Comparison of ENCODE assay signal across 8 cellular contexts in genomic region chr2:10688921-10689807, GRCh38. TPM values are rescaled to one million over a fixed set of nuclear protein-coding genes. Genes with fewer than 3 reads are reported as not detected.
DNase-seq lines count a peak whose midpoint lies in the region; ATAC-seq and TF ChIP-seq lines count a peak whose summit lies in the region.

No MANE protein-coding gene starts in this region.

- H3K9ac ChIP-seq in HUES48 (ENCODE audit: low read depth, low read length) = peak overlapping the region; percentile 82

- peak overlapping the region; percentile 27 to 87 for H3K4me3 ChIP-seq in CD4-positive, alpha-beta memory T cell (ENCODE audit: low read length in 2 of 2)
- peak overlapping the region; percentile 75 for H3K4me3 ChIP-seq in HUES48 (ENCODE audit: low read depth, low read length)
- peak overlapping the region; percentile 99 for H3K4me3 ChIP-seq in lung
- H3K4me3 ChIP-seq in uterus = peak overlapping the region; percentile 81 to 91

- peaks cover 0 to 9% of the 10 kb centered on the region in 2 donors for H3K36me3 Mint-ChIP-seq in CD4-positive, alpha-beta memory T cell
- peaks cover 16% of the 10 kb centered on the region for H3K36me3 Mint-ChIP-seq in central memory CD8-positive, alpha-beta T cell (ENCODE audit: insufficient read depth)

- intact Hi-C loops in CD4-positive, alpha-beta memory T cell (cut with micrococcal nuclease) = no loop called here
- intact Hi-C loops in uterus (cut with DNase I; ENCODE audit: low total_unique reads) = no loop called here

- H3K4me1 ChIP-seq in CD4-positive, alpha-beta memory T cell (ENCODE audit: insufficient read depth, low read length) = peaks cover 31% of the 10 kb centered on the region
- H3K4me1 ChIP-seq in HUES48 (ENCODE audit: control insufficient read depth, insufficient read depth, low read length) (peaks cover 11% of the 10 kb centered on the region), lung (ENCODE audit: control insufficient read depth in 2 of 2, insufficient read depth in 2 of 2, low read length in 2 of 2) (peaks cover 9% of the 10 kb centered on the region in 2 donors), uterus (peaks cover 0 to 6% of the 10 kb centered on the region in 2 donors)

- H3K9me3 ChIP-seq in CD4-positive, alpha-beta memory T cell (ENCODE audit: control insufficient read depth in 1 of 2, low read length in 2 of 2) = no peaks in the 10 kb centered on the region
- H3K9me3 ChIP-seq in HUES48 (ENCODE audit: control insufficient read depth, insufficient read depth, low read length) (no peaks in the 10 kb centered on the region), lung (ENCODE audit: control insufficient read depth in 2 of 2, insufficient read depth in 1 of 2, low read length in 1 of 2) (no peaks in the 10 kb centered on the region), uterus (no peaks in the 10 kb centered on the region)

- no peak for TF ChIP-seq CTCF in lung (IDR thresholded peaks at IDR 0.05; ENCODE audit: control extremely low read depth, extremely low read depth)
- no peak for TF ChIP-seq CTCF in uterus (IDR thresholded peaks at IDR 0.05)

- H3K27me3 Mint-ChIP-seq in CD4-positive, alpha-beta memory T cell = no peaks in the 10 kb centered on the region
- H3K27me3 Mint-ChIP-seq in central memory CD8-positive, alpha-beta T cell = no peaks in the 10 kb centered on the region

- H3K27ac ChIP-seq in CD4-positive, alpha-beta memory T cell (ENCODE audit: low read depth, low read length) = peak overlapping the region; percentile 81
- H3K27ac ChIP-seq in HUES48 (ENCODE audit: low read depth, low read length) = peak overlapping the region; percentile 81
- peak overlapping the region; percentile 74 to 96 for H3K27ac ChIP-seq in lung (ENCODE audit: low read depth in 1 of 2, low read length in 1 of 2)
- peak overlapping the region; percentile 80 to 89 for H3K27ac ChIP-seq in uterus

- peaks cover 0 to 13% (median 10%) of the 10 kb centered on the region in 4 donors for H3K4me1 Mint-ChIP-seq in CD4-positive, alpha-beta memory T cell
- peaks cover 6% of the 10 kb centered on the region for H3K4me1 Mint-ChIP-seq in central memory CD8-positive, alpha-beta T cell

- POLR2A ChIA-PET in CD4-positive, alpha-beta memory T cell (lab: Charles Lee; ENCODE audit: partially characterized antibody) = interaction anchor here (0.6 to 1.9 kb wide), 5 partner anchors 14 to 436 kb away, joined by 3 to 8 read pairs (median 3); partner anchors contain the start of genes ODC1 and PDIA6

- DNase-seq in CD4-positive, alpha-beta memory T cell = peak in 1 of 5 donors; percentile 13
- no peak for DNase-seq in central memory CD8-positive, alpha-beta T cell (ENCODE audit: low spot score in 2 of 2)
- no peak for DNase-seq in lung (ENCODE audit: low spot score)
- no peak for DNase-seq in uterus
- DNase-seq in 8988T = no peak
- DNase-seq in HuH-7 (ENCODE audit: low spot score) = no peak

- no peak for TF ChIP-seq POLR2A in uterus (IDR thresholded peaks at IDR 0.05)

- H3K27me3 ChIP-seq in CD4-positive, alpha-beta memory T cell (ENCODE audit: insufficient read depth, low read length) = no peaks in the 10 kb centered on the region
- H3K27me3 ChIP-seq in HUES48 (ENCODE audit: control insufficient read depth, insufficient read depth, low read length) (no peaks in the 10 kb centered on the region), lung (ENCODE audit: control insufficient read depth, insufficient read depth) (no peaks in the 10 kb centered on the region), uterus (no peaks in the 10 kb centered on the region)

- peak; percentile 17 for ATAC-seq in GM19467 (IDR thresholded peaks at IDR 0.05; ENCODE audit: unreplicated experiment)
- ATAC-seq in central memory CD8-positive, alpha-beta T cell (replicated peaks; ENCODE audit: extremely low read depth, poor library complexity, severe bottlenecking) = peak; percentile 45
- peak; percentile 25 for ATAC-seq in lung (ENCODE audit: insufficient read depth, low FRiP score)

- H3K36me3 ChIP-seq in CD4-positive, alpha-beta memory T cell (ENCODE audit: insufficient read depth, low read length) = peaks cover 3% of the 10 kb centered on the region
- H3K36me3 ChIP-seq in HUES48 (ENCODE audit: control insufficient read depth, insufficient read depth, low read length) = peaks cover 17% of the 10 kb centered on the region; the same call in 1 of the 2 replicates
- no peaks in the 10 kb centered on the region for H3K36me3 ChIP-seq in lung (ENCODE audit: control insufficient read depth in 2 of 2, insufficient read depth in 2 of 2, low read length in 2 of 2)
- no peaks in the 10 kb centered on the region for H3K36me3 ChIP-seq in uterus

- no peak overlapping the region for H3K4me3 Mint-ChIP-seq in CD4-positive, alpha-beta memory T cell
- no peak overlapping the region for H3K4me3 Mint-ChIP-seq in central memory CD8-positive, alpha-beta T cell

- CTCF ChIA-PET in CD4-positive, alpha-beta memory T cell (lab: Charles Lee; ENCODE audit: partially characterized antibody) = interaction anchor here (0.8 to 1.5 kb wide), 4 partner anchors 11 to 1055 kb away, joined by 3 to 4 read pairs (median 3); no protein-coding TSS in a partner anchor

- peaks cover 0 to 6% (median 0%) of the 10 kb centered on the region in 8 donors for H3K9me3 Mint-ChIP-seq in CD4-positive, alpha-beta memory T cell
- no peaks in the 10 kb centered on the region for H3K9me3 Mint-ChIP-seq in central memory CD8-positive, alpha-beta T cell

- WGBS in lung, 2 donors = 4 to 7% methylated on average over 27 of the region's 27 CpGs

- H3K27ac Mint-ChIP-seq in CD4-positive, alpha-beta memory T cell = no peak overlapping the region
- no peak overlapping the region for H3K27ac Mint-ChIP-seq in central memory CD8-positive, alpha-beta T cell (ENCODE audit: low read depth)

RNA-seq across cellular contexts. Expression of gene NOL10, which starts 0.6 kb away (rescaled TPM):
- 10 to 100 TPM; 21.3 to 22.7 TPM for total RNA-seq in CD4-positive, alpha-beta memory T cell
- 10 to 100 TPM; 13.0 to 20.8 TPM for polyA plus RNA-seq in CD4-positive, alpha-beta memory T cell
- total RNA-seq in lung (10 to 100 TPM; 19.8 to 29.1 TPM), uterus (10 to 100 TPM in 3 of 4 donors, 1 to 10 TPM in 1; 6.4 to 52.7 (median 22.1) TPM)
- polyA plus RNA-seq in lung = 10 to 100 TPM in 1 of 2 donors, 1 to 10 TPM in 1; 8.7 to 12.3 TPM

RNA-seq across cellular contexts. Expression of gene ATP6V1C2, which starts 32.3 kb away (rescaled TPM):
- total RNA-seq in CD4-positive, alpha-beta memory T cell = not detected
- polyA plus RNA-seq in CD4-positive, alpha-beta memory T cell = under 1 TPM; 0.17 to 0.20 TPM
- total RNA-seq in lung (1 to 10 TPM in 1 of 2 donors, under 1 TPM in 1; 0.55 to 2.5 TPM), uterus (1 to 10 TPM in 1 of 4 donors, under 1 TPM in 2, not detected in 1; 0.26 to 3.6 (median 0.61) TPM)
- polyA plus RNA-seq in lung = 1 to 10 TPM in 1 of 2 donors, under 1 TPM in 1; 0.98 to 1.0 TPM
